Comparison of ENCODE assay signal across 1 cellular context in the genomic region with DNA sequence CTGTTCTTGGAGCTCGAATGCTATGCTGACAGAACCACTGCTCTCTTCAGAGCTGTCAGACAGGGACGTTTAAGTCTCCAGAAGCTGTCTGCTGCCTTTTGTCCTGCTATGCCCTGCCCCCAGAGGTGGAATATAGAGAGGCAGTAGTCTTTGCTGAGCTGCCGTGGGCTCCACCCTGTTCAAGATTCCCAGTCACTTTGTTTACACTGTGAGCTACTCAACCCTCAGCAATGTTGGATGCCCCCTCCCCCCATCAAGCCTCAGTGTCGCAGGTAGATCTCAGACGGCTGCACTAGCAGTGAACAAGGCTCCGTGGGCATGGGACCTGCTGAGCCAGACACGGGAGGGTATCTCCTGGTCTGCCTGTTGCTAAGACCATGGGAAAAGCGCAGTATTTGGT.
TF ChIP-seq lines count a peak whose summit lies in the region.

No MANE protein-coding gene starts in this region.

TF ChIP-seq in HEK293, 187 proteins besides CTCF, POLR2A, EP300 and RAD21 (continued from another document):
- TF ChIP-seq ELK4 (IDR thresholded peaks at IDR 0.05; ENCODE audit: borderline replicate concordance, low read depth, low read length) (no peak), ZNF654 (tag by site-specific recombination; IDR thresholded peaks at IDR 0.05; ENCODE audit: low read depth) (no peak)
